In the genomic region with DNA sequence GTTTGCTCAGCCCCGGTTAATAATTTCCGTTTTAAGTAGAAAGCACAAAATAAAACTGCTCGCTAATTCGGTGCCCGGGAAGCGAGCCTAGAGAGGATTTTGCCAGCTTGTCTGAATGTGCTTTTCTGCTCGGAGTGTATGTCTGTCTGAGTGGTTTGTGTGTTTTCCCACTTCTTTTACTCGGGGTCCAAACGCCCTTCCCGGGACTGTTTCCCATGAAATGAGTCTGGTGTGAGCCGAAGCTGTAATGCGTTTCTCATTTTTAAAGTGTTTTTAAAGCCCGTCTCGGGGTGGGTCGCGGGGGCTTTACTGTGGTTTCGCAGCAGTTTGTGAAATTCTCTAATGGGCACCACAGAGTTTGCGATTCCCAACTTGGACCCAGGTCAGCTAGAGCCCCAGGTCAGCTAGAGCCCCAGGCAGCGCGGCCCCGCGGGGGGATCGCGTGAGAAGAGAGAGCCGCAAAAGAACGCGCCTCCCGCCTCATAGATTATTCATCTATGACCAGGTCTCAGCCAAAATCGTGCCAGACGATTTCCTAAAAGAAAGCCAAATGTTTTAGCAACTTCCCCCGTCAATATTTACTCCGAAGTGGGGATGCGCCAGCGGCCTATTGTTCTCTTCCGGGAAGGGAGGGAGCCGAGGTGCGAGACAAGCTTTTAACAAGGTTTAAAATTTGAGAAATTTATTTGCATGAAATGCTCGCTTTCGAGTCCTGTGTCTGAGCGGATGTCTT, we compare ENCODE assay signal across 11 cellular contexts. TPM values are rescaled to one million over a fixed set of nuclear protein-coding genes. Genes with fewer than 3 reads are reported as not detected.
DNase-seq lines count a peak whose midpoint lies in the region; ATAC-seq and TF ChIP-seq lines count a peak whose summit lies in the region.
"Had no signal": no experiment of that assay in that cellular context is flagged by ENCODE, and none has a peak within 500 bp of the region (broad histone marks: within the 10 kb centered on the region; RNA-seq: fewer than 3 reads in every experiment).

No MANE protein-coding gene starts in this region.

- H3K27ac ChIP-seq in spleen, result no peak overlapping the region

- H3K36me3 Mint-ChIP-seq in activated T-cell treated with anti-CD3 and anti-CD28 coated beads, Interleukin-2, amount 50 U/mL, for 24 hours (ENCODE audit: low read depth), result no peaks in the 10 kb centered on the region
- H3K36me3 Mint-ChIP-seq: stimulated activated memory B cell treated with anti-CD40 and anti-IgM and Interleukin-4, amounts not matched to agents 10 μg/mL and 1 μg/mL and 100 μg/mL, for 72 hours had no signal

- peak overlapping the region; percentile 41 for H3K4me3 Mint-ChIP-seq in activated T-cell treated with anti-CD3 and anti-CD28 coated beads, Interleukin-2, amount 50 U/mL, for 24 hours

- ATAC-seq in HG03108 (IDR thresholded peaks at IDR 0.05; ENCODE audit: unreplicated experiment) (no peak), HG03135 (IDR thresholded peaks at IDR 0.05; ENCODE audit: unreplicated experiment) (no peak)
- ATAC-seq: stimulated activated memory B cell treated with anti-CD40 and anti-IgM and Interleukin-4, amounts not matched to agents 10 μg/mL and 1 μg/mL and 100 μg/mL, for 72 hours had no signal

- H3K4me1 ChIP-seq in NT2/D1 (ENCODE audit: insufficient read depth, insufficient read length), result peaks cover 3% of the 10 kb centered on the region
- peaks cover 17 to 63% (median 50%) of the 10 kb centered on the region in 6 donors for H3K4me1 ChIP-seq in spleen

- H3K27me3 Mint-ChIP-seq in activated T-cell treated with anti-CD3 and anti-CD28 coated beads, Interleukin-2, amount 50 U/mL, for 24 hours, result peaks cover 68% of the 10 kb centered on the region

- H3K36me3 ChIP-seq in NT2/D1 (ENCODE audit: insufficient read depth, insufficient read length, low read length) (no peaks in the 10 kb centered on the region), spleen (no peaks in the 10 kb centered on the region)

- H3K27ac Mint-ChIP-seq in activated T-cell treated with anti-CD3 and anti-CD28 coated beads, Interleukin-2, amount 50 U/mL, for 24 hours, result peak overlapping the region; percentile 86
- H3K27ac Mint-ChIP-seq: stimulated activated memory B cell treated with anti-CD40 and anti-IgM and Interleukin-4, amounts not matched to agents 10 μg/mL and 1 μg/mL and 100 μg/mL, for 72 hours had no signal

- no peak for TF ChIP-seq POLR2A in spleen (IDR thresholded peaks at IDR 0.05)

- no peak for DNase-seq in activated T-cell treated with anti-CD3 and anti-CD28 coated beads, Interleukin-2, amount 50 U/mL, for 24 hours
- no peak for DNase-seq in activated T-cell treated with anti-CD3 and anti-CD28 coated beads, Interleukin-2, amount 50 U/mL, for 1 hour
- DNase-seq in NT2/D1 (ENCODE audit: low read depth, low spot score), result no peak
- no peak for DNase-seq in choroid plexus epithelial cell (ENCODE audit: low read depth)
- DNase-seq in pons (ENCODE audit: low spot score), result peak; percentile 0
- DNase-seq in spleen, result no peak
- DNase-seq: COR-L47 had no signal

- H3K9me3 ChIP-seq in NT2/D1 (ENCODE audit: insufficient read depth, low read length), result no peaks in the 10 kb centered on the region
- peaks cover 0 to 40% (median 3%) of the 10 kb centered on the region in 8 donors for H3K9me3 ChIP-seq in spleen

- peaks cover 31% of the 10 kb centered on the region for H3K4me1 Mint-ChIP-seq in activated T-cell treated with anti-CD3 and anti-CD28 coated beads, Interleukin-2, amount 50 U/mL, for 24 hours (ENCODE audit: low read depth)
- H3K4me1 Mint-ChIP-seq: stimulated activated memory B cell treated with anti-CD40 and anti-IgM and Interleukin-4, amounts not matched to agents 10 μg/mL and 1 μg/mL and 100 μg/mL, for 72 hours had no signal

- H3K4me3 ChIP-seq in NT2/D1 (ENCODE audit: insufficient read length, low read depth), result peak overlapping the region; percentile 79
- peak overlapping the region; percentile 90 for H3K4me3 ChIP-seq in choroid plexus epithelial cell (ENCODE audit: low read depth, low read length)
- peak overlapping the region in 1 of 8 donors; percentile 73 for H3K4me3 ChIP-seq in spleen

- 7 to 17% (median 9%) methylated on average over 40 of the region's 40 CpGs for WGBS in spleen, 5 donors

- H3K9me3 Mint-ChIP-seq in activated T-cell treated with anti-CD3 and anti-CD28 coated beads, Interleukin-2, amount 50 U/mL, for 24 hours, result no peaks in the 10 kb centered on the region
- H3K9me3 Mint-ChIP-seq: stimulated activated memory B cell treated with anti-CD40 and anti-IgM and Interleukin-4, amounts not matched to agents 10 μg/mL and 1 μg/mL and 100 μg/mL, for 72 hours had no signal

- no peak for TF ChIP-seq CTCF in choroid plexus epithelial cell (conservative IDR thresholded peaks at IDR 0.05; ENCODE audit: low read depth, low read length)
- no peak for TF ChIP-seq CTCF in spleen (IDR thresholded peaks at IDR 0.05 in 8 of 11, conservative IDR thresholded peaks at IDR 0.05 in 3 of 11)

- peaks cover 50% of the 10 kb centered on the region for H3K27me3 ChIP-seq in NT2/D1 (ENCODE audit: insufficient read depth, insufficient read length)
- H3K27me3 ChIP-seq in spleen (replicated peaks in 1 of 7), result peaks cover 50 to 100% (median 98%) of the 10 kb centered on the region in 7 donors

- H3K9ac ChIP-seq in NT2/D1 (ENCODE audit: insufficient read length, low read depth), result peak overlapping the region; percentile 83

- intact Hi-C loops in spleen (cut with DNase I; ENCODE audit: low total_unique reads), result no loop called here

RNA-seq across cellular contexts. Expression of a gene that starts 2.0 kb away (rescaled TPM):
- total RNA-seq in spleen, result not detected
- polyA plus RNA-seq in spleen, result not detected

RNA-seq across cellular contexts. Expression of a gene that starts 12.0 kb away (rescaled TPM):
- not detected for total RNA-seq in spleen
- not detected for polyA plus RNA-seq in spleen
- total RNA-seq: T-helper 1 cell treated with Interleukin-12 subunit alpha and Interleukin-12 subunit beta and Interleukin-4 antibody, amounts not matched to agents 30 ng/mL and 1 ng/mL, for 36 hours had no signal
